ENCODE assay signal across 1 cellular context in the genomic region with DNA sequence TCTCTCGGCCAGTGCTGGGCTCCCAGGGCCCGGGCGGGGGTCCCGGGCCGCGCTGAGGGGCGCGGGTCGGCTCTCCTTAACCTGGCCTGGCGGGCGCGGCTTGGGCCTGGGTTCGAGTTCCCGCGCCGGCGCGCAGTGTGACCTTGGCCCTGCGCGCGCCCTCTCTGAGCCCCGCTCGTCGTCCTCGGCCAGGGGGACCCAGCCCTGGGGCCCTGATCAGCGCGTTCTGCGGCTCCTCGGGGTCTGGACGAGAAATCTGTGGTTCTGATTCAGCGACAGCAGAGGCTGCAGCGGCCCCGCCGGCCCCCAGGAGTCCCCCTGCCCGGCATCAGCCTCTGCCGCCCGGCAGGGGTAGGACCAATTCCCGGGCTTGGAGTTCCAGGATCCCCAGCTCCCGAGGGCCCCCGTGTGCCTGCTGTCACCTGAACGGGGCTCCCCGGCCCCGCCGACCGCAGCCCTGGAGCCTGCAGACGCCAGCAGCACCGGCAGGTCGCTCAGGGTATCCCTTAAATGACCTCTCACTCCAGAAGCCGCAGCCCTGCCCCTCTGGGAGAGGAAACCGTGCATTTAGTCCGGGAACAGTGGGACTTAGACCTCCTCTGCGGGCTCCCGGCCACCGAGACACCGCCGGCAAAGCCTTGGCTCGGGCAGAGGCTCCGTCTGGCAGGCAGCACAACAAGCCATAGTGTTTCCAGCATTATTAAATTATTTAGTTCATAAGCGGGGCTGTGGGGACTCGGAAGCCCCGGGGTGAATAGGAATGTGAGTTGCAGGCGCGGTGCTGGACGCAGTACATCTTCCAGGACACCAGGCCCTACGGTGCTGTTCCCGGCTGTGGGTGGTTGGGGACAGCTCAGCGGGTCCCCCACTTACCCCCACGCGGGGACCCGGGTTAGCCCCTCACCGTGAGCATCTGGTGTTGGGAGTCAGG.
TF ChIP-seq lines count a peak whose summit lies in the region.

No MANE protein-coding gene starts in this region.

TF ChIP-seq in HepG2, 621 proteins besides CTCF, POLR2A, EP300 and RAD21 (continued from another document and continues in another):
- TF ChIP-seq, protein P1, sequence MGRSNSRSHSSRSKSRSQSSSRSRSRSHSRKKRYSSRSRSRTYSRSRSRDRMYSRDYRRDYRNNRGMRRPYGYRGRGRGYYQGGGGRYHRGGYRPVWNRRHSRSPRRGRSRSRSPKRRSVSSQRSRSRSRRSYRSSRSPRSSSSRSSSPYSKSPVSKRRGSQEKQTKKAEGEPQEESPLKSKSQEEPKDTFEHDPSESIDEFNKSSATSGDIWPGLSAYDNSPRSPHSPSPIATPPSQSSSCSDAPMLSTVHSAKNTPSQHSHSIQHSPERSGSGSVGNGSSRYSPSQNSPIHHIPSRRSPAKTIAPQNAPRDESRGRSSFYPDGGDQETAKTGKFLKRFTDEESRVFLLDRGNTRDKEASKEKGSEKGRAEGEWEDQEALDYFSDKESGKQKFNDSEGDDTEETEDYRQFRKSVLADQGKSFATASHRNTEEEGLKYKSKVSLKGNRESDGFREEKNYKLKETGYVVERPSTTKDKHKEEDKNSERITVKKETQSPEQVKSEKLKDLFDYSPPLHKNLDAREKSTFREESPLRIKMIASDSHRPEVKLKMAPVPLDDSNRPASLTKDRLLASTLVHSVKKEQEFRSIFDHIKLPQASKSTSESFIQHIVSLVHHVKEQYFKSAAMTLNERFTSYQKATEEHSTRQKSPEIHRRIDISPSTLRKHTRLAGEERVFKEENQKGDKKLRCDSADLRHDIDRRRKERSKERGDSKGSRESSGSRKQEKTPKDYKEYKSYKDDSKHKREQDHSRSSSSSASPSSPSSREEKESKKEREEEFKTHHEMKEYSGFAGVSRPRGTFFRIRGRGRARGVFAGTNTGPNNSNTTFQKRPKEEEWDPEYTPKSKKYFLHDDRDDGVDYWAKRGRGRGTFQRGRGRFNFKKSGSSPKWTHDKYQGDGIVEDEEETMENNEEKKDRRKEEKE (IDR thresholded peaks at IDR 0.05) = no peak
- TF ChIP-seq NKX3-1 (CRISPR knock-in tag; IDR thresholded peaks at IDR 0.05) (no peak), ZNF644 (CRISPR knock-in tag; IDR thresholded peaks at IDR 0.05; ENCODE audit: low read depth) (no peak), ZNF788 (CRISPR knock-in tag; IDR thresholded peaks at IDR 0.05; ENCODE audit: borderline replicate concordance) (0 out of 2 replicates have a peak, but pooled peaks have one; percentile 22), ZNF20 (CRISPR knock-in tag; IDR thresholded peaks at IDR 0.05) (no peak), BRCA1 (CRISPR knock-in tag; IDR thresholded peaks at IDR 0.05) (0 out of 2 replicates have a peak, but pooled peaks have one; percentile 14), SSRP1 (CRISPR knock-in tag; IDR thresholded peaks at IDR 0.05) (no peak), GATAD1 (CRISPR knock-in tag; IDR thresholded peaks at IDR 0.05) (no peak), FOSL2 (CRISPR knock-in tag; IDR thresholded peaks at IDR 0.05) (no peak), ATF1 (CRISPR knock-in tag; IDR thresholded peaks at IDR 0.05) (no peak), SATB2 (CRISPR knock-in tag; IDR thresholded peaks at IDR 0.05) (no peak), ZNF674 (CRISPR knock-in tag; IDR thresholded peaks at IDR 0.05; ENCODE audit: low read depth) (no peak), ZBTB3 (CRISPR knock-in tag; IDR thresholded peaks at IDR 0.05; ENCODE audit: borderline replicate concordance, low read depth) (no peak), ZNF839 (CRISPR knock-in tag; IDR thresholded peaks at IDR 0.05; ENCODE audit: borderline replicate concordance) (no peak), SNAPC2 (CRISPR knock-in tag; IDR thresholded peaks at IDR 0.05) (0 out of 2 replicates have a peak, but pooled peaks have one; percentile 32), HNRNPLL (IDR thresholded peaks at IDR 0.05; ENCODE audit: low read depth, low read length, poor library complexity, severe bottlenecking) (no peak), FOXK1 (CRISPR knock-in tag; IDR thresholded peaks at IDR 0.05; ENCODE audit: borderline replicate concordance, low read depth) (no peak), PCBP2 (optimal IDR thresholded peaks at IDR 0.05; ENCODE audit: low read depth, low read length, poor library complexity, severe bottlenecking) (no peak), NFE2L2 (IDR thresholded peaks at IDR 0.05; ENCODE audit: low read length) (no peak), KDM5B (CRISPR knock-in tag; IDR thresholded peaks at IDR 0.05; ENCODE audit: borderline replicate concordance) (peak; percentile 30; the same call in 1 of the 2 replicates), ZNF678 (CRISPR knock-in tag; IDR thresholded peaks at IDR 0.05) (no peak), ZNF780A (CRISPR knock-in tag; IDR thresholded peaks at IDR 0.05) (no peak), ELF3 (CRISPR knock-in tag; IDR thresholded peaks at IDR 0.05) (no peak), HOXA5 (CRISPR knock-in tag; IDR thresholded peaks at IDR 0.05) (no peak), ZBTB21 (CRISPR knock-in tag; IDR thresholded peaks at IDR 0.05) (no peak), ZNF138 (CRISPR knock-in tag; IDR thresholded peaks at IDR 0.05; ENCODE audit: low read depth) (no peak), ZNF124 (CRISPR knock-in tag; IDR thresholded peaks at IDR 0.05) (no peak), MIER2 (CRISPR knock-in tag; IDR thresholded peaks at IDR 0.05) (no peak), SP140L (CRISPR knock-in tag; IDR thresholded peaks at IDR 0.05; ENCODE audit: borderline replicate concordance) (no peak), ZNF720 (CRISPR knock-in tag; IDR thresholded peaks at IDR 0.05) (no peak)
- TF ChIP-seq, protein P2, sequence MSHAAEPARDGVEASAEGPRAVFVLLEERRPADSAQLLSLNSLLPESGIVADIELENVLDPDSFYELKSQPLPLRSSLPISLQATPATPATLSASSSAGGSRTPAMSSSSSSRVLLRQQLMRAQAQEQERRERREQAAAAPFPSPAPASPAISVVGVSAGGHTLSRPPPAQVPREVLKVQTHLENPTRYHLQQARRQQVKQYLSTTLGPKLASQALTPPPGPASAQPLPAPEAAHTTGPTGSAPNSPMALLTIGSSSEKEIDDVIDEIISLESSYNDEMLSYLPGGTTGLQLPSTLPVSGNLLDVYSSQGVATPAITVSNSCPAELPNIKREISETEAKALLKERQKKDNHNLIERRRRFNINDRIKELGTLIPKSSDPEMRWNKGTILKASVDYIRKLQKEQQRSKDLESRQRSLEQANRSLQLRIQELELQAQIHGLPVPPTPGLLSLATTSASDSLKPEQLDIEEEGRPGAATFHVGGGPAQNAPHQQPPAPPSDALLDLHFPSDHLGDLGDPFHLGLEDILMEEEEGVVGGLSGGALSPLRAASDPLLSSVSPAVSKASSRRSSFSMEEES (CRISPR knock-in tag; IDR thresholded peaks at IDR 0.05) = no peak
- TF ChIP-seq, protein P3, sequence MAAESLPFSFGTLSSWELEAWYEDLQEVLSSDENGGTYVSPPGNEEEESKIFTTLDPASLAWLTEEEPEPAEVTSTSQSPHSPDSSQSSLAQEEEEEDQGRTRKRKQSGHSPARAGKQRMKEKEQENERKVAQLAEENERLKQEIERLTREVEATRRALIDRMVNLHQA (CRISPR knock-in tag; IDR thresholded peaks at IDR 0.05) = no peak
- TF ChIP-seq, protein P4, sequence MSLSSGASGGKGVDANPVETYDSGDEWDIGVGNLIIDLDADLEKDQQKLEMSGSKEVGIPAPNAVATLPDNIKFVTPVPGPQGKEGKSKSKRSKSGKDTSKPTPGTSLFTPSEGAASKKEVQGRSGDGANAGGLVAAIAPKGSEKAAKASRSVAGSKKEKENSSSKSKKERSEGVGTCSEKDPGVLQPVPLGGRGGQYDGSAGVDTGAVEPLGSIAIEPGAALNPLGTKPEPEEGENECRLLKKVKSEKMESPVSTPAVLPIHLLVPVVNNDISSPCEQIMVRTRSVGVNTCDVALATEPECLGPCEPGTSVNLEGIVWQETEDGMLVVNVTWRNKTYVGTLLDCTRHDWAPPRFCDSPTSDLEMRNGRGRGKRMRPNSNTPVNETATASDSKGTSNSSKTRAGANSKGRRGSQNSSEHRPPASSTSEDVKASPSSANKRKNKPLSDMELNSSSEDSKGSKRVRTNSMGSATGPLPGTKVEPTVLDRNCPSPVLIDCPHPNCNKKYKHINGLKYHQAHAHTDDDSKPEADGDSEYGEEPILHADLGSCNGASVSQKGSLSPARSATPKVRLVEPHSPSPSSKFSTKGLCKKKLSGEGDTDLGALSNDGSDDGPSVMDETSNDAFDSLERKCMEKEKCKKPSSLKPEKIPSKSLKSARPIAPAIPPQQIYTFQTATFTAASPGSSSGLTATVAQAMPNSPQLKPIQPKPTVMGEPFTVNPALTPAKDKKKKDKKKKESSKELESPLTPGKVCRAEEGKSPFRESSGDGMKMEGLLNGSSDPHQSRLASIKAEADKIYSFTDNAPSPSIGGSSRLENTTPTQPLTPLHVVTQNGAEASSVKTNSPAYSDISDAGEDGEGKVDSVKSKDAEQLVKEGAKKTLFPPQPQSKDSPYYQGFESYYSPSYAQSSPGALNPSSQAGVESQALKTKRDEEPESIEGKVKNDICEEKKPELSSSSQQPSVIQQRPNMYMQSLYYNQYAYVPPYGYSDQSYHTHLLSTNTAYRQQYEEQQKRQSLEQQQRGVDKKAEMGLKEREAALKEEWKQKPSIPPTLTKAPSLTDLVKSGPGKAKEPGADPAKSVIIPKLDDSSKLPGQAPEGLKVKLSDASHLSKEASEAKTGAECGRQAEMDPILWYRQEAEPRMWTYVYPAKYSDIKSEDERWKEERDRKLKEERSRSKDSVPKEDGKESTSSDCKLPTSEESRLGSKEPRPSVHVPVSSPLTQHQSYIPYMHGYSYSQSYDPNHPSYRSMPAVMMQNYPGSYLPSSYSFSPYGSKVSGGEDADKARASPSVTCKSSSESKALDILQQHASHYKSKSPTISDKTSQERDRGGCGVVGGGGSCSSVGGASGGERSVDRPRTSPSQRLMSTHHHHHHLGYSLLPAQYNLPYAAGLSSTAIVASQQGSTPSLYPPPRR (CRISPR knock-in tag; IDR thresholded peaks at IDR 0.05; ENCODE audit: borderline replicate concordance) = no peak
- TF ChIP-seq, protein P5, sequence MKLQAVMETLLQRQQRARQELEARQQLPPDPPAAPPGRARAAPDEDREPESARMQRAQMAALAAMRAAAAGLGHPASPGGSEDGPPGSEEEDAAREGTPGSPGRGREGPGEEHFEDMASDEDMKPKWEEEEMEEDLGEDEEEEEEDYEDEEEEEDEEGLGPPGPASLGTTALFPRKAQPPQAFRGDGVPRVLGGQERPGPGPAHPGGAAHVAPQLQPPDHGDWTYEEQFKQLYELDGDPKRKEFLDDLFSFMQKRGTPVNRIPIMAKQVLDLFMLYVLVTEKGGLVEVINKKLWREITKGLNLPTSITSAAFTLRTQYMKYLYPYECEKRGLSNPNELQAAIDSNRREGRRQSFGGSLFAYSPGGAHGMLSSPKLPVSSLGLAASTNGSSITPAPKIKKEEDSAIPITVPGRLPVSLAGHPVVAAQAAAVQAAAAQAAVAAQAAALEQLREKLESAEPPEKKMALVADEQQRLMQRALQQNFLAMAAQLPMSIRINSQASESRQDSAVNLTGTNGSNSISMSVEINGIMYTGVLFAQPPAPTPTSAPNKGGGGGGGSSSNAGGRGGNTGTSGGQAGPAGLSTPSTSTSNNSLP (IDR thresholded peaks at IDR 0.05; ENCODE audit: low read depth, low read length) = no peak
- TF ChIP-seq, protein P6, sequence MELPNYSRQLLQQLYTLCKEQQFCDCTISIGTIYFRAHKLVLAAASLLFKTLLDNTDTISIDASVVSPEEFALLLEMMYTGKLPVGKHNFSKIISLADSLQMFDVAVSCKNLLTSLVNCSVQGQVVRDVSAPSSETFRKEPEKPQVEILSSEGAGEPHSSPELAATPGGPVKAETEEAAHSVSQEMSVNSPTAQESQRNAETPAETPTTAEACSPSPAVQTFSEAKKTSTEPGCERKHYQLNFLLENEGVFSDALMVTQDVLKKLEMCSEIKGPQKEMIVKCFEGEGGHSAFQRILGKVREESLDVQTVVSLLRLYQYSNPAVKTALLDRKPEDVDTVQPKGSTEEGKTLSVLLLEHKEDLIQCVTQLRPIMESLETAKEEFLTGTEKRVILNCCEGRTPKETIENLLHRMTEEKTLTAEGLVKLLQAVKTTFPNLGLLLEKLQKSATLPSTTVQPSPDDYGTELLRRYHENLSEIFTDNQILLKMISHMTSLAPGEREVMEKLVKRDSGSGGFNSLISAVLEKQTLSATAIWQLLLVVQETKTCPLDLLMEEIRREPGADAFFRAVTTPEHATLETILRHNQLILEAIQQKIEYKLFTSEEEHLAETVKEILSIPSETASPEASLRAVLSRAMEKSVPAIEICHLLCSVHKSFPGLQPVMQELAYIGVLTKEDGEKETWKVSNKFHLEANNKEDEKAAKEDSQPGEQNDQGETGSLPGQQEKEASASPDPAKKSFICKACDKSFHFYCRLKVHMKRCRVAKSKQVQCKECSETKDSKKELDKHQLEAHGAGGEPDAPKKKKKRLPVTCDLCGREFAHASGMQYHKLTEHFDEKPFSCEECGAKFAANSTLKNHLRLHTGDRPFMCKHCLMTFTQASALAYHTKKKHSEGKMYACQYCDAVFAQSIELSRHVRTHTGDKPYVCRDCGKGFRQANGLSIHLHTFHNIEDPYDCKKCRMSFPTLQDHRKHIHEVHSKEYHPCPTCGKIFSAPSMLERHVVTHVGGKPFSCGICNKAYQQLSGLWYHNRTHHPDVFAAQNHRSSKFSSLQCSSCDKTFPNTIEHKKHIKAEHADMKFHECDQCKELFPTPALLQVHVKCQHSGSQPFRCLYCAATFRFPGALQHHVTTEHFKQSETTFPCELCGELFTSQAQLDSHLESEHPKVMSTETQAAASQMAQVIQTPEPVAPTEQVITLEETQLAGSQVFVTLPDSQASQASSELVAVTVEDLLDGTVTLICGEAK (IDR thresholded peaks at IDR 0.05) = no peak
- TF ChIP-seq, protein P6 (CRISPR knock-in tag; IDR thresholded peaks at IDR 0.05) = peak; percentile 60; the same call in 1 of the 2 replicates
